23 cellular contexts compared by ENCODE assay signal in the genomic region with DNA sequence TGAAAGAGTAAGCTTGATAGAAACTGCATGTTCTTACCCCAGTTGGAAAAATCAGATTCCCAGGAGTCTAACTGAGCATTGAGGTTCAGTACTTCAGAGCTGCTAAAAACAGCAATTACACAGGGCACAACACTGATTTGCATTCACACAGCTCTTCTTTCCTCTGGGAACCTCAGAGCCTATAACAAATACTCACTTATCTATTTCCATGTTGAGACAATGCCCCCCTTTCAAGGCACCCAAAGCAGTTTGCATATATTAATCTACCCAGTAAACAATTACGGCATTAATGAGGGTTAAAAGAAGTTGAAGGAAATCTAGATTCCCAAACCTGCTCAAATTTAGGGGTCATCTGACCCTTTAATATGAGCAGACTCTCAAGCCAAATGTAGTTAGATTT.
DNase-seq lines count a peak whose midpoint lies in the region; ATAC-seq and TF ChIP-seq lines count a peak whose summit lies in the region.
"Had no signal": no experiment of that assay in that cellular context is flagged by ENCODE, and none has a peak within 500 bp of the region (broad histone marks: within the 10 kb centered on the region; RNA-seq: fewer than 3 reads in every experiment).

No MANE protein-coding gene starts in this region.

- H3K27me3 ChIP-seq in gastroesophageal sphincter, result no peaks in the 10 kb centered on the region
- no peaks in the 10 kb centered on the region for H3K27me3 ChIP-seq in tibial artery
- H3K27me3 ChIP-seq: MG63 had no signal

- H3K9me3 ChIP-seq in gastroesophageal sphincter, result peaks cover 0 to 19% (median 0%) of the 10 kb centered on the region in 3 donors
- H3K9me3 ChIP-seq in tibial artery, result peaks cover 0 to 14% (median 12%) of the 10 kb centered on the region in 3 donors

- TF ChIP-seq POLR2A in gastroesophageal sphincter (IDR thresholded peaks at IDR 0.05), result no peak

- intact Hi-C loops in head of caudate nucleus (cut with DNase I), result no loop called here
- intact Hi-C loops in tibial artery (cut with DNase I; ENCODE audit: low total_unique reads), result no loop called here

- H3K4me3 ChIP-seq in gastroesophageal sphincter (no peak overlapping the region), tibial artery (no peak overlapping the region)
- H3K4me3 ChIP-seq: A549, GM23248, MG63 had no signal

- DNase-seq in NCI-H1048 (lab: John Stamatoyannopoulos, UW), result peak; percentile 60
- DNase-seq in head of caudate nucleus, result peak in 24 of 42 donors; percentile 3 to 77 (median 38)
- DNase-seq in nucleus accumbens (lab: John Stamatoyannopoulos, UW), result peak in 29 of 56 donors; percentile 2 to 65 (median 22)
- no peak for DNase-seq in tibial artery
- DNase-seq: AML-193; CD8-positive, alpha-beta T cell; DMS153; DND-41; GM23248; H7; IMR-90; KG1; MG63; NCI-H1694; NCI-H2081; NCI-H2227 treated with DMSO at 0.1 percent for 48 hours; NCI-H526 treated with DMSO at 0.1 percent for 48 hours; SHP77 had no signal

- TF ChIP-seq CTCF in gastroesophageal sphincter (IDR thresholded peaks at IDR 0.05), result no peak
- TF ChIP-seq CTCF in tibial artery (IDR thresholded peaks at IDR 0.05), result no peak

- 83 to 86% methylated on average over 1 of the region's 1 CpG for WGBS in gastroesophageal sphincter (ENCODE audit: low coverage in 1 of 2), 2 donors

- H3K36me3 ChIP-seq in gastroesophageal sphincter (no peaks in the 10 kb centered on the region), tibial artery (no peaks in the 10 kb centered on the region)
- H3K36me3 ChIP-seq: MG63 had no signal

- H3K4me1 ChIP-seq in gastroesophageal sphincter (no peaks in the 10 kb centered on the region), tibial artery (no peaks in the 10 kb centered on the region)
- H3K4me1 ChIP-seq: A549 had no signal

- no peak for TF ChIP-seq EP300 in gastroesophageal sphincter (IDR thresholded peaks at IDR 0.05)

- H3K27ac ChIP-seq in gastroesophageal sphincter (no peak overlapping the region), tibial artery (no peak overlapping the region)
- H3K27ac ChIP-seq: A549, GM23248, RWPE1 had no signal

- ATAC-seq in GM18907 (IDR thresholded peaks at IDR 0.05; ENCODE audit: unreplicated experiment) (no peak), HG03095 (IDR thresholded peaks at IDR 0.05; ENCODE audit: unreplicated experiment) (no peak), gastroesophageal sphincter (no peak)
- ATAC-seq: A549; CD8-positive, alpha-beta T cell had no signal

Comparison
In these comparisons a context has a peak if more than half of its experiments do, and no peak if none do; other contexts are left out.
1. DNase-seq: peak in NCI-H1048 (single experiment), head of caudate nucleus (24 of 42) and nucleus accumbens (29 of 56); none in tibial artery (0 of 2).